ENCODE assay signal across 6 cellular contexts in the genomic region with DNA sequence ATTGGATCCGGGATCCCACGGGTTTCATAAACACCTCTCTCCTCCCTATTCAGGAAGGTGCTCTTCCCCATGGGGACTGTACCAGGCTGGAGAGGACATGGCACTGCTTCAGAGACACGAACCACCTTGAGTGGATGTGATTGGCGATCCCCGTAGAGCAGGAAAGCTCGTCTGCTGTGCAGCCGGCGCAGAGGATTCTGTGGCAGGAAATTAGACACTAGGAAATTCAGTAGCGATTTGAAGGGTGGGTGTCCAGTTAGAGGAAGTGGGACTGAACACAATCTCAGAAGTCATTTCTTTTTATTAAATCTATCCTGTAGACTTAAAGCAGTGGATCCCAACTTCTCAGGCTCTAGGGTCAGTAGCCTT. TPM values are rescaled to one million over a fixed set of nuclear protein-coding genes. Genes with fewer than 3 reads are reported as not detected.
A peak's percentile ranks its signal among the peaks of the same experiment; 100 is the strongest.
DNase-seq lines count a peak whose midpoint lies in the region; ATAC-seq, FAIRE-seq and TF ChIP-seq lines count a peak whose summit lies in the region.

No MANE protein-coding gene starts in this region.

- ATAC-seq in GM12878 (peak; percentile 35), HG03159 (IDR thresholded peaks at IDR 0.05; ENCODE audit: unreplicated experiment) (no peak)
- no peak for ATAC-seq in natural killer cell treated with Interleukin-12 subunit alpha and Interleukin-12 subunit beta and Interleukin-15 and Interleukin-18, amount 100 ng/mL, for 72 hours

- peaks cover 13% of the 10 kb centered on the region for H3K27me3 ChIP-seq in HUES6 (ENCODE audit: control insufficient read depth, insufficient read depth, low read length)
- no peaks in the 10 kb centered on the region for H3K27me3 ChIP-seq in GM12878 (replicated peaks in 1 of 2; ENCODE audit: control insufficient read depth in 2 of 2, insufficient read depth in 2 of 2, low read length in 1 of 2)

- no peaks in the 10 kb centered on the region for H4K20me1 ChIP-seq in GM12878 (ENCODE audit: control insufficient read depth, insufficient read depth)

- peak overlapping the region; percentile 50 to 88 for H3K27ac Mint-ChIP-seq in natural killer cell treated with Interleukin-12 subunit alpha and Interleukin-12 subunit beta and Interleukin-15 and Interleukin-18, amount 100 ng/mL, for 72 hours

- TF ChIP-seq RAD21 in GM12878 (IDR thresholded peaks at IDR 0.05; ENCODE audit: insufficient read depth, low read depth, low read length): no peak

- no peak for TF ChIP-seq EP300 in GM12878 (IDR thresholded peaks at IDR 0.05; ENCODE audit: borderline replicate concordance in 1 of 2, control insufficient read depth in 1 of 2, low read depth in 2 of 2, low read length in 2 of 2)

- intact Hi-C loops in GM12878 (cut with micrococcal nuclease; ENCODE audit: unreplicated experiment): no loop called here

- in situ Hi-C loops in GM12878 (cut with MboI): no loop called here

- H3K4me3 Mint-ChIP-seq in natural killer cell treated with Interleukin-12 subunit alpha and Interleukin-12 subunit beta and Interleukin-15 and Interleukin-18, amount 100 ng/mL, for 72 hours: peak overlapping the region; percentile 86

- H2AFZ ChIP-seq in GM12878 (ENCODE audit: control insufficient read depth, low read depth, low read length): peak overlapping the region; percentile 91

- peak overlapping the region; percentile 90 for H3K4me3 ChIP-seq in HUES6 (ENCODE audit: low read depth, low read length)
- peak overlapping the region; percentile 89 for H3K4me3 ChIP-seq in GM12878

- no peaks in the 10 kb centered on the region for H3K36me3 ChIP-seq in ES-I3 (ENCODE audit: insufficient read depth, low read length)
- peaks cover 4% of the 10 kb centered on the region; the same call in 1 of the 2 replicates for H3K36me3 ChIP-seq in HUES6 (ENCODE audit: control insufficient read depth, insufficient read depth, low read length)
- H3K36me3 ChIP-seq in GM12878 (ENCODE audit: control insufficient read depth in 2 of 2, insufficient read depth in 2 of 2, low read length in 1 of 2): no peaks in the 10 kb centered on the region

- no TSS peak for BruUV-seq in GM12878 (replicated peaks; lab: Mats Ljungman, UMichigan)

- H3K27ac ChIP-seq in HUES6 (ENCODE audit: low read depth, low read length) (no peak overlapping the region), GM12878 (ENCODE audit: control insufficient read depth, insufficient read depth) (peak overlapping the region; percentile 85)

- peak overlapping the region; percentile 93 for H3K9ac ChIP-seq in ES-I3 (ENCODE audit: low read depth, low read length)
- peak overlapping the region; percentile 78 for H3K9ac ChIP-seq in HUES6 (ENCODE audit: low read length)
- H3K9ac ChIP-seq in GM12878 (ENCODE audit: control insufficient read depth, insufficient read depth, low read length): peak overlapping the region; percentile 86

- under 1% methylated on average over 9 of the region's 9 CpGs for WGBS in GM12878 (ENCODE audit: insufficient coverage, insufficient replicate concordance, low lambda C conversion rate, missing lambda C conversion rate)

- RAD21 ChIA-PET in GM12878 (lab: Charles Lee; ENCODE audit: unreplicated experiment): interaction anchor here (0.6 to 3.4 kb wide), 4 partner anchors 14 to 206 kb away, joined by 3 to 19 read pairs (median 6); no protein-coding TSS in a partner anchor

- H3K4me2 ChIP-seq in GM12878 (ENCODE audit: control insufficient read depth, insufficient read depth): peak overlapping the region; percentile 91

- H3K4me1 ChIP-seq in ES-I3 (ENCODE audit: insufficient read depth, low read length) (peaks cover 4% of the 10 kb centered on the region; the same call in 1 of the 2 replicates), HUES6 (ENCODE audit: control insufficient read depth, insufficient read depth, low read length) (peaks cover 10% of the 10 kb centered on the region), GM12878 (ENCODE audit: control insufficient read depth, insufficient read depth, low read length) (peaks cover 12% of the 10 kb centered on the region)

- FAIRE-seq in GM12878 (lab: Jason Lieb, UNC): peak; percentile 52

- H3K36me3 Mint-ChIP-seq in natural killer cell treated with Interleukin-12 subunit alpha and Interleukin-12 subunit beta and Interleukin-15 and Interleukin-18, amount 100 ng/mL, for 72 hours: peaks cover 6% of the 10 kb centered on the region

- TF ChIP-seq POLR2A in GM12878 (IDR thresholded peaks at IDR 0.05; ENCODE audit: low read depth, low read length): no peak

- no peak for DNase-seq in GM12878 (ENCODE audit: low read depth, low spot score)
- DNase-seq in natural killer cell treated with Interleukin-12 subunit alpha and Interleukin-12 subunit beta and Interleukin-15 and Interleukin-18, amount 100 ng/mL, for 72 hours (ENCODE audit: low spot score): no peak
- no peak for DNase-seq in effector CD4-positive, alpha-beta T cell

- CTCF ChIA-PET in GM12878 (lab: Yijun Ruan, JAX): interaction anchor here (0.8 to 3.1 kb wide), 6 partner anchors 7 to 251 kb away, joined by 3 to 24 read pairs (median 4); partner anchors contain the start of gene CEP85

- H3K9me3 ChIP-seq in ES-I3 (ENCODE audit: control insufficient read depth, insufficient read depth, low read length) (no peaks in the 10 kb centered on the region), HUES6 (ENCODE audit: control insufficient read depth, insufficient read depth, low read depth, low read length) (no peaks in the 10 kb centered on the region), GM12878 (replicated peaks; ENCODE audit: control insufficient read depth, insufficient read depth, low read length) (no peaks in the 10 kb centered on the region)

- H3K9me3 Mint-ChIP-seq in natural killer cell treated with Interleukin-12 subunit alpha and Interleukin-12 subunit beta and Interleukin-15 and Interleukin-18, amount 100 ng/mL, for 72 hours: no peaks in the 10 kb centered on the region

- SMC1A ChIA-PET in GM12878 (lab: Charles Lee; ENCODE audit: uncharacterized antibody, unreplicated experiment): interaction anchor here (0.7 to 3.3 kb wide), 6 partner anchors 9 to 79 kb away, joined by 3 to 21 read pairs (median 4); no protein-coding TSS in a partner anchor

- no peaks in the 10 kb centered on the region for H3K27me3 Mint-ChIP-seq in natural killer cell treated with Interleukin-12 subunit alpha and Interleukin-12 subunit beta and Interleukin-15 and Interleukin-18, amount 100 ng/mL, for 72 hours

- H3K4me1 Mint-ChIP-seq in natural killer cell treated with Interleukin-12 subunit alpha and Interleukin-12 subunit beta and Interleukin-15 and Interleukin-18, amount 100 ng/mL, for 72 hours (ENCODE audit: low read depth in 2 of 2): peaks cover 14 to 17% of the 10 kb centered on the region in 2 donors

- H3K79me2 ChIP-seq in GM12878 (ENCODE audit: control insufficient read depth, insufficient read depth, low read length): peaks cover 18% of the 10 kb centered on the region

- TF ChIP-seq CTCF in GM12878 (IDR thresholded peaks at IDR 0.05 in 2 of 3, conservative IDR thresholded peaks at IDR 0.05 in 1 of 3; ENCODE audit: control insufficient read depth in 2 of 3, extremely low read depth in 1 of 3, insufficient read depth in 1 of 3, low read depth in 3 of 3, low read length in 3 of 3): no peak

- POLR2A ChIA-PET in GM12878 (lab: Charles Lee): interaction anchor here (0.6 to 1.2 kb wide), 3 partner anchors 14 to 253 kb away, joined by 4 to 5 read pairs (median 4); partner anchors contain the start of gene AUNIP

RNA-seq across cellular contexts. Expression of gene PDIK1L, which starts 0.8 kb away (rescaled TPM):
- total RNA-seq in GM12878 (2013; cell fraction: nucleolus; rRNA removed): 7.8 TPM in 2 replicates
- total RNA-seq in GM12878 (2014; rRNA removed): 9.4 and 10.8 TPM in 2 replicates
- total RNA-seq in GM12878 (2014; rRNA removed; fragmentation: Illumina TruSeq; extraction: Trizol): 13.5 and 14.3 TPM in 2 replicates
- total RNA-seq in GM12878 (2021): 11.9 and 13.7 TPM in 2 replicates
- 3.5 TPM for polyA plus RNA-seq in GM12878 (2011; ENCODE audit: low read depth)
- 11.6 and 14.2 TPM in 2 replicates for polyA plus RNA-seq in GM12878 (2011; rRNA removed)
- 3.3 and 4.2 TPM in 2 replicates for polyA plus RNA-seq in GM12878 (2011; cell fraction: cytosol; rRNA removed)
- polyA plus RNA-seq in GM12878 (2011; cell fraction: nucleus; rRNA removed): 2.5 and 3.2 TPM in 2 replicates
- 4.3 and 5.3 TPM in 2 replicates for polyA plus RNA-seq in GM12878 (2012)
- polyA plus RNA-seq in GM12878 (2014; fragmentation: Illumina TruSeq; extraction: Trizol): 10.3 and 13.7 TPM in 2 replicates
- polyA plus RNA-seq in GM12878 (2014; fragmentation: Nextera tagmentation; extraction: Ambion mirVana): 1 to 10 TPM; 4.0 to 9.5 TPM
- polyA plus RNA-seq in GM12878 (2014; rRNA removed): 4.5 and 6.7 TPM in 2 replicates
- 10 to 100 TPM; 10.7 to 15.9 TPM for polyA plus RNA-seq in GM12878 (2016; fragmentation: Nextera tagmentation; extraction: Ambion mirVana)
- 10.0 and 15.8 TPM in 2 replicates for polyA minus RNA-seq in GM12878 (2011; rRNA and poly(A)+ RNA removed)
- polyA minus RNA-seq in GM12878 (2011; cell fraction: cytosol; rRNA and poly(A)+ RNA removed): 5.1 and 6.5 TPM in 2 replicates
- 2.3 and 3.3 TPM in 2 replicates for polyA minus RNA-seq in GM12878 (2011; cell fraction: nucleus; rRNA and poly(A)+ RNA removed)
- 1 to 10 TPM; 8.8 to 9.0 TPM for total RNA-seq in natural killer cell treated with Interleukin-12 subunit alpha and Interleukin-12 subunit beta and Interleukin-15 and Interleukin-18, amount 100 ng/mL, for 72 hours

RNA-seq across cellular contexts. Expression of gene TRIM63, which starts 45.0 kb away (rescaled TPM):
- total RNA-seq in GM12878 (2013; cell fraction: nucleolus; rRNA removed): not detected in 2 replicates
- total RNA-seq in GM12878 (2014; rRNA removed) (not detected in 2 replicates), GM12878 (2014; rRNA removed; fragmentation: Illumina TruSeq; extraction: Trizol) (not detected in 2 replicates), GM12878 (2021) (not detected in 2 replicates)
- not detected for polyA plus RNA-seq in GM12878 (2011; ENCODE audit: low read depth)
- polyA plus RNA-seq in GM12878 (2011; rRNA removed) (not detected in 2 replicates), GM12878 (2014; fragmentation: Illumina TruSeq; extraction: Trizol) (not detected in 2 replicates), GM12878 (2014; fragmentation: Nextera tagmentation; extraction: Ambion mirVana) (not detected), GM12878 (2014; rRNA removed) (not detected in 2 replicates), GM12878 (2016; fragmentation: Nextera tagmentation; extraction: Ambion mirVana) (not detected)
- polyA plus RNA-seq in GM12878 (2011; cell fraction: cytosol; rRNA removed): not detected in 2 replicates
- not detected in 2 replicates for polyA plus RNA-seq in GM12878 (2011; cell fraction: nucleus; rRNA removed)
- polyA plus RNA-seq in GM12878 (2012): not detected in 2 replicates
- not detected in 2 replicates for polyA minus RNA-seq in GM12878 (2011; rRNA and poly(A)+ RNA removed)
- polyA minus RNA-seq in GM12878 (2011; cell fraction: cytosol; rRNA and poly(A)+ RNA removed): not detected in 2 replicates
- polyA minus RNA-seq in GM12878 (2011; cell fraction: nucleus; rRNA and poly(A)+ RNA removed): not detected in 2 replicates
- total RNA-seq in natural killer cell treated with Interleukin-12 subunit alpha and Interleukin-12 subunit beta and Interleukin-15 and Interleukin-18, amount 100 ng/mL, for 72 hours: not detected

RNA-seq across cellular contexts. Expression of gene FAM110D, which starts 46.5 kb away (rescaled TPM):
- total RNA-seq in GM12878 (2013; cell fraction: nucleolus; rRNA removed): not detected in 2 replicates
- total RNA-seq in GM12878 (2014; rRNA removed): 0.06 TPM in 1 of 2 replicates, not detected in the other
- not detected in 2 replicates for total RNA-seq in GM12878 (2014; rRNA removed; fragmentation: Illumina TruSeq; extraction: Trizol)
- total RNA-seq in GM12878 (2021): not detected in 2 replicates
- polyA plus RNA-seq in GM12878 (2011; ENCODE audit: low read depth): not detected
- polyA plus RNA-seq in GM12878 (2011; rRNA removed): not detected in 2 replicates
- not detected in 2 replicates for polyA plus RNA-seq in GM12878 (2011; cell fraction: cytosol; rRNA removed)
- not detected in 2 replicates for polyA plus RNA-seq in GM12878 (2011; cell fraction: nucleus; rRNA removed)
- polyA plus RNA-seq in GM12878 (2012): not detected in 2 replicates
- not detected in 2 replicates for polyA plus RNA-seq in GM12878 (2014; fragmentation: Illumina TruSeq; extraction: Trizol)
- not detected for polyA plus RNA-seq in GM12878 (2014; fragmentation: Nextera tagmentation; extraction: Ambion mirVana)
- polyA plus RNA-seq in GM12878 (2014; rRNA removed): not detected in 2 replicates
- not detected for polyA plus RNA-seq in GM12878 (2016; fragmentation: Nextera tagmentation; extraction: Ambion mirVana)
- not detected in 2 replicates for polyA minus RNA-seq in GM12878 (2011; rRNA and poly(A)+ RNA removed)
- not detected in 2 replicates for polyA minus RNA-seq in GM12878 (2011; cell fraction: cytosol; rRNA and poly(A)+ RNA removed)
- not detected in 2 replicates for polyA minus RNA-seq in GM12878 (2011; cell fraction: nucleus; rRNA and poly(A)+ RNA removed)
- not detected for total RNA-seq in natural killer cell treated with Interleukin-12 subunit alpha and Interleukin-12 subunit beta and Interleukin-15 and Interleukin-18, amount 100 ng/mL, for 72 hours

RNA-seq across cellular contexts. Expression of gene C1orf232, which starts 56.4 kb away (rescaled TPM):
- total RNA-seq in GM12878 (2013; cell fraction: nucleolus; rRNA removed): not detected in 2 replicates
- total RNA-seq in GM12878 (2014; rRNA removed): not detected in 2 replicates
- not detected in 2 replicates for total RNA-seq in GM12878 (2014; rRNA removed; fragmentation: Illumina TruSeq; extraction: Trizol)
- not detected in 2 replicates for total RNA-seq in GM12878 (2021)
- polyA plus RNA-seq in GM12878 (2011; ENCODE audit: low read depth): not detected
- polyA plus RNA-seq in GM12878 (2011; rRNA removed): not detected in 2 replicates
- polyA plus RNA-seq in GM12878 (2011; cell fraction: cytosol; rRNA removed): not detected in 2 replicates
- polyA plus RNA-seq in GM12878 (2011; cell fraction: nucleus; rRNA removed): not detected in 2 replicates
- not detected in 2 replicates for polyA plus RNA-seq in GM12878 (2012)
- not detected in 2 replicates for polyA plus RNA-seq in GM12878 (2014; fragmentation: Illumina TruSeq; extraction: Trizol)
- not detected for polyA plus RNA-seq in GM12878 (2014; fragmentation: Nextera tagmentation; extraction: Ambion mirVana)
- not detected in 2 replicates for polyA plus RNA-seq in GM12878 (2014; rRNA removed)
- not detected for polyA plus RNA-seq in GM12878 (2016; fragmentation: Nextera tagmentation; extraction: Ambion mirVana)
- polyA minus RNA-seq in GM12878 (2011; rRNA and poly(A)+ RNA removed): not detected in 2 replicates
- not detected in 2 replicates for polyA minus RNA-seq in GM12878 (2011; cell fraction: cytosol; rRNA and poly(A)+ RNA removed)
- polyA minus RNA-seq in GM12878 (2011; cell fraction: nucleus; rRNA and poly(A)+ RNA removed): not detected in 2 replicates
- not detected for total RNA-seq in natural killer cell treated with Interleukin-12 subunit alpha and Interleukin-12 subunit beta and Interleukin-15 and Interleukin-18, amount 100 ng/mL, for 72 hours

RNA-seq across cellular contexts. Expression of gene ZNF593, which starts 57.3 kb away (rescaled TPM):
- 9.2 and 9.3 TPM in 2 replicates for total RNA-seq in GM12878 (2013; cell fraction: nucleolus; rRNA removed)
- total RNA-seq in GM12878 (2014; rRNA removed) (87.5 and 105 TPM in 2 replicates), GM12878 (2014; rRNA removed; fragmentation: Illumina TruSeq; extraction: Trizol) (20.8 and 22.8 TPM in 2 replicates), GM12878 (2021) (59.2 and 60.2 TPM in 2 replicates)
- 15.7 TPM for polyA plus RNA-seq in GM12878 (2011; ENCODE audit: low read depth)
- polyA plus RNA-seq in GM12878 (2011; rRNA removed) (20.8 and 41.9 TPM in 2 replicates), GM12878 (2014; fragmentation: Illumina TruSeq; extraction: Trizol) (2.8 and 15.1 TPM in 2 replicates), GM12878 (2014; fragmentation: Nextera tagmentation; extraction: Ambion mirVana) (10 to 100 TPM in 1 of 2 experiments, 1 to 10 TPM in 1; 7.7 to 20.1 TPM), GM12878 (2014; rRNA removed) (133 and 156 TPM in 2 replicates), GM12878 (2016; fragmentation: Nextera tagmentation; extraction: Ambion mirVana) (100 to 1,000 TPM; 103 to 110 TPM)
- 89.6 and 123 TPM in 2 replicates for polyA plus RNA-seq in GM12878 (2011; cell fraction: cytosol; rRNA removed)
- 41.7 and 67.0 TPM in 2 replicates for polyA plus RNA-seq in GM12878 (2011; cell fraction: nucleus; rRNA removed)
- 34.7 and 40.0 TPM in 2 replicates for polyA plus RNA-seq in GM12878 (2012)
- 6.9 and 10.7 TPM in 2 replicates for polyA minus RNA-seq in GM12878 (2011; rRNA and poly(A)+ RNA removed)
- 13.8 and 16.5 TPM in 2 replicates for polyA minus RNA-seq in GM12878 (2011; cell fraction: cytosol; rRNA and poly(A)+ RNA removed)
- polyA minus RNA-seq in GM12878 (2011; cell fraction: nucleus; rRNA and poly(A)+ RNA removed): 10.9 and 20.2 TPM in 2 replicates
- total RNA-seq in natural killer cell treated with Interleukin-12 subunit alpha and Interleukin-12 subunit beta and Interleukin-15 and Interleukin-18, amount 100 ng/mL, for 72 hours: 10 to 100 TPM; 36.6 to 73.8 TPM
